Comparison of ENCODE assay signal across 12 cellular contexts in the genomic region with DNA sequence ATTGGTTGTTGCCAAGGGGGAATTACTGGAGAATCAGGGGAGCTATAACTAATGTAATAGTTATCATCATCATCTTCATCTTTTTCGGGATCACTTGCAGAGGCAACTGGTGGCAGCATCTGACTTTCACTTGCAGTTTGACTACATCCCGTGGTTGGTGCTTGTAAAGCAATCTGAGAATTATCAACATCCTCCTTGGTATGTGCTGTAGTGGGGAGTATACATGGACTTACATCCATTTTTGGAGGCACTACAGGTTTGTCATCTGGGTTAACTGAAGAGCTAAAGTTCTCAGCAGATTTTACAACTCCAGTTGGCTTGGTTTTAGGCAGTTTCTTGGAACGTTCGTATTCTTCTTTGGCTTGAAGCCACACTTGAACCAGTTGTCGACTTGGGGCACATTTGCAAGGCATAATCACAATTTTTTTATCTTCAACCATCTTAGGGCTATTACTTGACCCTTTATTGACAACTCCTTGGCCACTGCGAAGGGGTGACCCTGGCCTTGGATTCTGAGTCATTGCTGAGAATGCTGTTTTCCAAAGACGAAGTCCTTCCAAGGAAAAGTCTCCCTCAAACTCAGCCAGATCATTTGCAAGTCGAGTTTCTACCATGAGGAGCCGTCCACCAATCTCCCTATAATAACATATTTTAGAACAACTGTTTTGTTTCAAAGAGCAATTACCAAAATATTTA.
DNase-seq lines count a peak whose midpoint lies in the region; ATAC-seq and TF ChIP-seq lines count a peak whose summit lies in the region.
"Had no signal": no experiment of that assay in that cellular context is flagged by ENCODE, and none has a peak within 500 bp of the region (broad histone marks: within the 10 kb centered on the region; RNA-seq: fewer than 3 reads in every experiment).

No MANE protein-coding gene starts in this region.

- ATAC-seq in GM18505 (IDR thresholded peaks at IDR 0.05; ENCODE audit: unreplicated experiment), result peak; percentile 62
- ATAC-seq in HG03460 (IDR thresholded peaks at IDR 0.05; ENCODE audit: unreplicated experiment), result peak; percentile 58
- ATAC-seq in left lobe of liver, result no peak
- ATAC-seq: psoas muscle, SK-N-SH treated with all-trans-retinoic acid at 6 μM for 48 hours had no signal

- DNase-seq in GM19240 (ENCODE audit: insufficient read length, low spot score) (peak; percentile 1), fibroblast of mammary gland (ENCODE audit: low read depth) (peak; percentile 14), left lobe of liver (ENCODE audit: low spot score) (no peak), inferior parietal cortex (ENCODE audit: extremely low spot score) (no peak), NCI-H226 (no peak), MV-4-11 (lab: John Stamatoyannopoulos, UW) (no peak)
- DNase-seq: NCI-H446 treated with DMSO at 0.1 percent for 48 hours, psoas muscle had no signal

- H3K4me3 ChIP-seq in fibroblast of mammary gland (ENCODE audit: control insufficient read depth, low read depth, low read length), result no peak overlapping the region
- H3K4me3 ChIP-seq: hepatocyte, psoas muscle had no signal

- no peak for TF ChIP-seq CTCF in fibroblast of mammary gland (conservative IDR thresholded peaks at IDR 0.05; ENCODE audit: control insufficient read depth, insufficient read depth, low read depth, low read length)

- no peak for TF ChIP-seq POLR2A in GM18505 (IDR thresholded peaks at IDR 0.05; ENCODE audit: borderline replicate concordance, extremely low read depth, insufficient read depth, insufficient read length)

Comparison
In these comparisons a context has a peak if more than half of its experiments do, and no peak if none do; other contexts are left out.
1. DNase-seq: peak in GM19240 (single experiment) and fibroblast of mammary gland (single experiment); none in left lobe of liver (single experiment), inferior parietal cortex (single experiment), NCI-H226 (single experiment) and MV-4-11 (single experiment).